Comparison of ENCODE assay signal across 28 cellular contexts in the genomic region with DNA sequence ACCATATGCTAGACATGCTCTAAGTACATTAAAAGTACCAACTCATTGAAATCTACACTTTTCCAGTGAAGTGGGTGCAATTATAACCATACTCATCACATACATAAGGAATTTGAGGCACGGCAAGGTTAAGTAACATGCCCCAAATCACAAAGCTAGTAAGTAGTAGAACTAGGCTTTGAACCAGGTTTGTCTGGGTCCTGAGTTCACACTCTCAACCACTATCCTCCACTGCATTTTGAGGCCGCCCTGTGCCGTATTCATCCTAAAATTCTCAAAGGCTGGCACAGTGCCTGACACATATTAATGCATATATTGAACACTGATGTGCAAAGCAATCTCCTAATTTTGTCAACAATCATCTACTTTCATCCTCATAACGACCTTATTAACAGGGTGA.
"Had no signal": no experiment of that assay in that cellular context is flagged by ENCODE, and none has a peak within 500 bp of the region (broad histone marks: within the 10 kb centered on the region; RNA-seq: fewer than 3 reads in every experiment).

No MANE protein-coding gene starts in this region.

- H3K4me3 Mint-ChIP-seq: mesothelial cell of epicardium; naive B cell; natural killer cell; nephron progenitor cell; neural progenitor cell; stimulated activated naive B cell treated with anti-CD40 and anti-IgM and Interleukin-4, amounts not matched to agents 10 μg/mL and 1 μg/mL and 100 μg/mL, for 72 hours; stimulated activated naive CD8-positive, alpha-beta T cell treated with anti-CD3 and anti-CD28 coated beads, Interleukin-15, Interleukin-2, amounts not matched to agents 100 ng/mL and 50 ng/mL, for 24 hours had no signal

- H3K9me3 Mint-ChIP-seq: mesothelial cell of epicardium; naive B cell; nephron progenitor cell; neural progenitor cell; stimulated activated naive B cell treated with anti-CD40 and anti-IgM and Interleukin-4, amounts not matched to agents 10 μg/mL and 1 μg/mL and 100 μg/mL, for 72 hours; stimulated activated naive CD8-positive, alpha-beta T cell treated with anti-CD3 and anti-CD28 coated beads, Interleukin-15, Interleukin-2, amounts not matched to agents 100 ng/mL and 50 ng/mL, for 24 hours had no signal

- DNase-seq: islet precursor cell; left ventricle myocardium inferior; mesendoderm; naive B cell; natural killer cell; nephron progenitor cell; occipital lobe; ovary; right lobe of liver; stimulated activated CD4-positive, alpha-beta T cell treated with anti-CD3 and anti-CD28 coated beads, Interleukin-12 subunit alpha, Interleukin-12 subunit beta, amount 100 ng/mL, for 4 hours; stimulated activated CD4-positive, alpha-beta T cell treated with anti-CD3 and anti-CD28 coated beads, Interleukin-15, amount 100 ng/mL, for 24 hours; stimulated activated CD4-positive, alpha-beta T cell treated with anti-CD3 and anti-CD28 coated beads, Interleukin-2, amount 100 ng/mL, for 24 hours; stimulated activated CD4-positive, alpha-beta T cell treated with anti-CD3 and anti-CD28 coated beads, Interleukin-4, amount 100 ng/mL, for 1 hour; stimulated activated naive B cell treated with anti-CD40 and anti-IgM and Interleukin-4, amounts not matched to agents 10 μg/mL and 1 μg/mL and 100 μg/mL, for 72 hours; tibial artery; trophoblast cell; upper lobe of right lung had no signal

- ATAC-seq: natural killer cell; right lobe of liver; stimulated activated naive B cell treated with anti-CD40 and anti-IgM and Interleukin-4, amounts not matched to agents 10 μg/mL and 1 μg/mL and 100 μg/mL, for 72 hours; upper lobe of right lung had no signal

- FAIRE-seq: urothelium cell line had no signal

- H3K27ac ChIP-seq: hepatocyte, left ventricle myocardium inferior, neural progenitor cell, neutrophil, ovary, right atrium auricular region, right lobe of liver, suprapubic skin, thoracic aorta, tibial artery, upper lobe of right lung had no signal

- H3K9me3 ChIP-seq: left ventricle myocardium inferior, neutrophil, ovary, right atrium auricular region, right lobe of liver, suprapubic skin, thoracic aorta, tibial artery, upper lobe of right lung had no signal

- H3K9ac ChIP-seq: neural progenitor cell had no signal

- H3K4me2 ChIP-seq: hepatocyte, neural progenitor cell had no signal

- H3K27me3 ChIP-seq: hepatocyte, neural progenitor cell, ovary, right atrium auricular region, right lobe of liver, suprapubic skin, tibial artery, upper lobe of right lung had no signal

- H3K79me2 ChIP-seq: hepatocyte had no signal

- H3K36me3 ChIP-seq: left ventricle myocardium inferior, neural progenitor cell, neutrophil, ovary, right atrium auricular region, right lobe of liver, suprapubic skin, thoracic aorta, tibial artery, upper lobe of right lung had no signal

- H3K36me3 Mint-ChIP-seq: mesothelial cell of epicardium; naive B cell; natural killer cell; neural progenitor cell; stimulated activated naive B cell treated with anti-CD40 and anti-IgM and Interleukin-4, amounts not matched to agents 10 μg/mL and 1 μg/mL and 100 μg/mL, for 72 hours had no signal

- H3K27me3 Mint-ChIP-seq: naive B cell; stimulated activated naive CD8-positive, alpha-beta T cell treated with anti-CD3 and anti-CD28 coated beads, Interleukin-15, Interleukin-2, amounts not matched to agents 100 ng/mL and 50 ng/mL, for 24 hours had no signal

- H3K4me3 ChIP-seq: hepatocyte, left ventricle myocardium inferior, lung, neural progenitor cell, ovary, right atrium auricular region, right lobe of liver, suprapubic skin, thoracic aorta, tibial artery, upper lobe of right lung had no signal

- H3K4me1 ChIP-seq: neural progenitor cell, right atrium auricular region, suprapubic skin, tibial artery had no signal

- H2AFZ ChIP-seq: hepatocyte, neural progenitor cell had no signal

- H3K27ac Mint-ChIP-seq: mesothelial cell of epicardium; naive B cell; natural killer cell; nephron progenitor cell; neural progenitor cell; progenitor cell of endocrine pancreas; stimulated activated naive B cell treated with anti-CD40 and anti-IgM and Interleukin-4, amounts not matched to agents 10 μg/mL and 1 μg/mL and 100 μg/mL, for 72 hours; stimulated activated naive CD8-positive, alpha-beta T cell treated with anti-CD3 and anti-CD28 coated beads, Interleukin-15, Interleukin-2, amounts not matched to agents 100 ng/mL and 50 ng/mL, for 24 hours had no signal
